Comparison of ENCODE assay signal across 9 cellular contexts in the genomic region with DNA sequence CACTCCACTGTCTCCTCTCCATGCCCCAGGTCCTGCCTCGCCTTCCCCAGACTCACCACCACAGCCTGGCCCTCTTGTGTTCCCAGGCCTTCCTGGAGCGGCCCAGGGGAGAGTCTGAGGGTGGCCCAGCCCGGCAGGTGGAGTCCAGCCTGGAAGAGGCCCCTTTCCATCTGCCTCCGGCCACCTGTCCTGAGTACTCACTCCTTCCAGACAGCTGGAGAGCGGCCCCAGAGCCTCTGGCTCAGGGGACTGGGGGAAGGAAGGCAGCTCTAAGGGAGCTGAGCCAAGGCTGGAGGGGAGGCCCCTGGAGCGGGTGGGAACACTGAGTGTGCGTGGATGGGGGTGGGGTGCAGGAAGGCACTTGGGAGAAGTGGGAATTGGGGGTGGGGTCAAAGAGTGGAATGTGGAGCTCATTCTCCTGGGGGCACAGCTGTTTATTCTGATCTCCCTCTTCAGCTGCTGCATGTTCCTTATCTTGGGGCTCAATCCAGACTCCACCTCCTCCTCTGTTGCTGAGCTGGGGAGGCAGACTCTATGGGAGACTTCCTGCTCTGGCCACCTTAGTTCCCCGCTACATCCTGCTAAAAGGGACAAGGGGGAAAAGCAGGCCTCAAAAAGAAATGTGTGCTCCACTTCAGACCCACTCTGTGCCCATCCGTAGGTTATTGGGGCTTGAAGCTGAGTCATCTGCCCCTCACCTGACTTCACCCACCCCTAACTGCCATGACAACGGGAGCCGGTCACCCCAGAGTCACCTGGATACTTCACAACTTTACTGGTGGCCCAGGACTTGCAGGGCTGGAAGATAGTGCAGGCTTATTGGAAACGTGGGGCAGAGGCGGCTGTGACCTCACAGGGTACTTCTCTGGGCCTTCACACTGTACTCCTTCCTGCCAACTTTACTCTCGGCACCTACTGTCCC. TPM values are rescaled to one million over a fixed set of nuclear protein-coding genes. Genes with fewer than 3 reads are reported as not detected.
DNase-seq lines count a peak whose midpoint lies in the region; ATAC-seq and TF ChIP-seq lines count a peak whose summit lies in the region.
"Had no signal": no experiment of that assay in that cellular context is flagged by ENCODE, and none has a peak within 500 bp of the region (broad histone marks: within the 10 kb centered on the region; RNA-seq: fewer than 3 reads in every experiment).

No MANE protein-coding gene starts in this region.

- H3K27me3 Mint-ChIP-seq in activated naive CD4-positive, alpha-beta T cell treated with anti-CD3 and anti-CD28 coated beads, Interleukin-2, amount 50 U/mL, for 24 hours, result no peaks in the 10 kb centered on the region

- WGBS in lung, 2 donors, result 32 to 34% methylated on average over 14 of the region's 14 CpGs
- 46% methylated on average over 14 of the region's 14 CpGs for WGBS in aorta, 2 donors

- peak; percentile 63 for DNase-seq in activated naive CD4-positive, alpha-beta T cell treated with Interleukin-2 at 50 U/mL for 16 hours
- no peak for DNase-seq in activated naive CD4-positive, alpha-beta T cell (lab: John Stamatoyannopoulos, UW)
- DNase-seq in lung (ENCODE audit: low spot score) (peak; percentile 58), aorta (peak in 1 of 2 donors; percentile 62), G401 (ENCODE audit: low spot score) (no peak), NCI-H2227 (lab: John Stamatoyannopoulos, UW; ENCODE audit: unreplicated experiment) (no peak), NCI-H2107 treated with DMSO at 0.1 percent for 48 hours (lab: John Stamatoyannopoulos, UW; ENCODE audit: unreplicated experiment) (no peak)
- DNase-seq: C1 segment of cervical spinal cord had no signal

- peaks cover 18% of the 10 kb centered on the region for H3K36me3 Mint-ChIP-seq in activated naive CD4-positive, alpha-beta T cell treated with anti-CD3 and anti-CD28 coated beads, Interleukin-2, amount 50 U/mL, for 24 hours

- in situ Hi-C loops in G401 (cut with HindIII; ENCODE audit: low sequenced_read_pairs), result loop anchor here (25.0 kb wide), 1 partner anchor 244 kb away; the partner anchor contains the start of genes FRS3, PRICKLE4 and TOMM6

- H3K4me3 Mint-ChIP-seq in activated naive CD4-positive, alpha-beta T cell treated with anti-CD3 and anti-CD28 coated beads, Interleukin-2, amount 50 U/mL, for 24 hours, result peak overlapping the region; percentile 86

- no peaks in the 10 kb centered on the region for H3K27me3 ChIP-seq in lung (ENCODE audit: control insufficient read depth, insufficient read depth)
- H3K27me3 ChIP-seq in aorta (ENCODE audit: control insufficient read depth in 1 of 2, insufficient read depth in 2 of 2, low read length in 1 of 2), result no peaks in the 10 kb centered on the region

- H3K9me3 ChIP-seq in lung (ENCODE audit: control insufficient read depth in 2 of 2, insufficient read depth in 1 of 2, low read length in 1 of 2) (no peaks in the 10 kb centered on the region), aorta (ENCODE audit: control insufficient read depth, low read length) (no peaks in the 10 kb centered on the region)

- H3K36me3 ChIP-seq in lung (ENCODE audit: control insufficient read depth in 2 of 2, insufficient read depth in 2 of 2, low read length in 2 of 2) (peaks cover 0 to 6% of the 10 kb centered on the region in 2 donors), aorta (ENCODE audit: control insufficient read depth in 1 of 2, insufficient read depth in 2 of 2, low read length in 1 of 2) (no peaks in the 10 kb centered on the region)

- peaks cover 81% of the 10 kb centered on the region for H3K4me1 Mint-ChIP-seq in activated naive CD4-positive, alpha-beta T cell treated with anti-CD3 and anti-CD28 coated beads, Interleukin-2, amount 50 U/mL, for 24 hours

- H3K4me3 ChIP-seq in lung, result no peak overlapping the region
- no peak overlapping the region for H3K4me3 ChIP-seq in aorta (ENCODE audit: low read length in 2 of 2)

- peaks cover 0 to 26% of the 10 kb centered on the region in 2 donors for H3K4me1 ChIP-seq in lung (ENCODE audit: control insufficient read depth in 2 of 2, insufficient read depth in 2 of 2, low read length in 2 of 2)
- no peaks in the 10 kb centered on the region for H3K4me1 ChIP-seq in aorta (ENCODE audit: control insufficient read depth in 1 of 2, insufficient read depth in 2 of 2, low read length in 2 of 2)

- no peak for TF ChIP-seq CTCF in lung (IDR thresholded peaks at IDR 0.05; ENCODE audit: control extremely low read depth, extremely low read depth)

- intact Hi-C loops in aorta (cut with DNase I), result no loop called here

- H3K27ac Mint-ChIP-seq in activated naive CD4-positive, alpha-beta T cell treated with anti-CD3 and anti-CD28 coated beads, Interleukin-2, amount 50 U/mL, for 24 hours, result peak overlapping the region; percentile 98

- no peaks in the 10 kb centered on the region for H3K9me3 Mint-ChIP-seq in activated naive CD4-positive, alpha-beta T cell treated with anti-CD3 and anti-CD28 coated beads, Interleukin-2, amount 50 U/mL, for 24 hours

- peak overlapping the region in 1 of 2 donors; percentile 82 for H3K27ac ChIP-seq in lung (ENCODE audit: low read depth in 1 of 2, low read length in 1 of 2)
- no peak overlapping the region for H3K27ac ChIP-seq in aorta (ENCODE audit: low read depth in 1 of 2, low read length in 2 of 2)

- peak; percentile 59 for ATAC-seq in lung (ENCODE audit: insufficient read depth, low FRiP score)
- peak; percentile 27 for ATAC-seq in aorta (ENCODE audit: low FRiP score)

RNA-seq across cellular contexts. Expression of gene TAF8, which starts 19.5 kb away (rescaled TPM):
- total RNA-seq in lung (10 to 100 TPM; 19.8 to 26.7 TPM), aorta (10 to 100 TPM; 24.2 to 28.6 TPM)
- polyA plus RNA-seq in lung (10 to 100 TPM; 14.0 to 14.2 TPM), aorta (10 to 100 TPM; 14.7 to 15.0 TPM)
- total RNA-seq in G401 (2014; rRNA removed; shearing (Covaris generic)), result 27.5 and 28.2 TPM in 2 replicates

Comparison
In these comparisons a context has a peak if more than half of its experiments do, and no peak if none do; other contexts are left out.
1. DNase-seq: peak in activated naive CD4-positive, alpha-beta T cell treated with Interleukin-2 at 50 U/mL for 16 hours (single experiment) and lung (single experiment); none in activated naive CD4-positive, alpha-beta T cell (0 of 4), G401 (single experiment), NCI-H2227 (single experiment) and NCI-H2107 treated with DMSO at 0.1 percent for 48 hours (single experiment).